11 cellular contexts compared by ENCODE assay signal in genomic region chr1:203669739-203670138, GRCh38. TPM values are rescaled to one million over a fixed set of nuclear protein-coding genes. Genes with fewer than 3 reads are reported as not detected.
DNase-seq lines count a peak whose midpoint lies in the region; ATAC-seq, FAIRE-seq and TF ChIP-seq lines count a peak whose summit lies in the region.
"Had no signal": no experiment of that assay in that cellular context is flagged by ENCODE, and none has a peak within 500 bp of the region (broad histone marks: within the 10 kb centered on the region; RNA-seq: fewer than 3 reads in every experiment).

No MANE protein-coding gene starts in this region.

- no peak overlapping the region for H3K4me3 Mint-ChIP-seq in CD4-positive, alpha-beta T cell
- peak overlapping the region; percentile 20 for H3K4me3 Mint-ChIP-seq in endothelial cell (ENCODE audit: unreplicated experiment)
- no peak overlapping the region for H3K4me3 Mint-ChIP-seq in neural progenitor cell
- no peak overlapping the region for H3K4me3 Mint-ChIP-seq in progenitor cell of endocrine pancreas (ENCODE audit: low read depth)
- H3K4me3 Mint-ChIP-seq: activated CD8-positive, alpha-beta T cell treated with anti-CD3 and anti-CD28 coated beads, Interleukin-2, amount 10 ng/mL, durations not matched to agents 7 days and 5 days had no signal

- H3K4me1 Mint-ChIP-seq in CD4-positive, alpha-beta T cell (ENCODE audit: low read depth) = peaks cover 84% of the 10 kb centered on the region
- H3K4me1 Mint-ChIP-seq in endothelial cell (ENCODE audit: unreplicated experiment) (peaks cover 72% of the 10 kb centered on the region), neural progenitor cell (peaks cover 69% of the 10 kb centered on the region), progenitor cell of endocrine pancreas (ENCODE audit: low read depth) (peaks cover 49% of the 10 kb centered on the region)

- intact Hi-C loops in CD4-positive, alpha-beta T cell (cut with DNase I, micrococcal nuclease) = loop anchor here (5.0 to 10.0 kb wide), 3 partner anchors 42 to 345 kb away; partner anchors contain the start of genes ATP2B4 (in 1 of the 2) and LAX1 (in 1 of the 2)

- no peak for ATAC-seq in CD4-positive, alpha-beta T cell (ENCODE audit: poor library complexity)
- ATAC-seq in GM19324 (IDR thresholded peaks at IDR 0.05; ENCODE audit: low FRiP score, unreplicated experiment) = no peak
- ATAC-seq: activated CD8-positive, alpha-beta T cell treated with anti-CD3 and anti-CD28 coated beads, Interleukin-2, amount 10 ng/mL, durations not matched to agents 7 days and 5 days had no signal

- POLR2A ChIA-PET in CD4-positive, alpha-beta T cell (lab: Charles Lee) = interaction anchor here (0.7 kb wide), 1 partner anchor 13 kb away, joined by 6 read pairs; no protein-coding TSS in a partner anchor

- H3K4me1 ChIP-seq in neural progenitor cell (peaks cover 28% of the 10 kb centered on the region), small intestine (ENCODE audit: control insufficient read depth in 2 of 2, insufficient read depth in 1 of 2, low read depth in 1 of 2, low read length in 1 of 2) (peaks cover 2 to 25% of the 10 kb centered on the region in 2 donors)

- H3K27ac Mint-ChIP-seq in CD4-positive, alpha-beta T cell = peak overlapping the region; percentile 31
- H3K27ac Mint-ChIP-seq in endothelial cell (ENCODE audit: unreplicated experiment) = peak overlapping the region; percentile 76
- H3K27ac Mint-ChIP-seq in neural progenitor cell = peak overlapping the region; percentile 85
- H3K27ac Mint-ChIP-seq in progenitor cell of endocrine pancreas = no peak overlapping the region
- H3K27ac Mint-ChIP-seq: activated CD8-positive, alpha-beta T cell treated with anti-CD3 and anti-CD28 coated beads, Interleukin-2, amount 10 ng/mL, durations not matched to agents 7 days and 5 days had no signal

- H3K36me3 ChIP-seq in neural progenitor cell (no peaks in the 10 kb centered on the region), small intestine (ENCODE audit: control insufficient read depth in 2 of 2, insufficient read depth in 2 of 2, low read length in 2 of 2) (no peaks in the 10 kb centered on the region)

- no peak overlapping the region for H3K4me2 ChIP-seq in neural progenitor cell

- no peak overlapping the region for H3K9ac ChIP-seq in neural progenitor cell

- no peaks in the 10 kb centered on the region for H3K27me3 ChIP-seq in CD4-positive, alpha-beta T cell (ENCODE audit: control insufficient read depth, insufficient read depth, low read length)
- H3K27me3 ChIP-seq in neural progenitor cell (no peaks in the 10 kb centered on the region), small intestine (ENCODE audit: control insufficient read depth in 2 of 2, insufficient read depth in 2 of 2, low read length in 2 of 2) (no peaks in the 10 kb centered on the region)

- no peak for DNase-seq in CD4-positive, alpha-beta T cell
- DNase-seq in NCI-H69 (lab: John Stamatoyannopoulos, UW) (peak; percentile 28), endothelial cell (ENCODE audit: low spot score) (no peak), neural progenitor cell (ENCODE audit: low spot score) (no peak), small intestine (no peak), progenitor cell of endocrine pancreas (ENCODE audit: low spot score, unreplicated experiment) (no peak), germinal center (ENCODE audit: low spot score) (no peak)
- DNase-seq: activated CD8-positive, alpha-beta T cell treated with anti-CD3 and anti-CD28 coated beads, Interleukin-2, amount 10 ng/mL, durations not matched to agents 7 days and 5 days; cerebellar nuclear complex had no signal

- CTCF ChIA-PET in CD4-positive, alpha-beta T cell (lab: Charles Lee) = interaction anchor here (1.8 to 5.7 kb wide), 2 partner anchors 9 to 43 kb away, joined by 7 to 69 read pairs; partner anchors contain the start of gene ATP2B4

- no peak overlapping the region for H2AFZ ChIP-seq in neural progenitor cell (replicated peaks)

- H3K27me3 Mint-ChIP-seq in CD4-positive, alpha-beta T cell = no peaks in the 10 kb centered on the region
- H3K27me3 Mint-ChIP-seq in endothelial cell (ENCODE audit: unreplicated experiment) (peaks cover 3% of the 10 kb centered on the region), neural progenitor cell (ENCODE audit: insufficient read depth, low read depth) (peaks cover 3% of the 10 kb centered on the region), progenitor cell of endocrine pancreas (no peaks in the 10 kb centered on the region)

- no peak for TF ChIP-seq CTCF in CD4-positive, alpha-beta T cell (IDR thresholded peaks at IDR 0.05)
- TF ChIP-seq CTCF in endothelial cell (IDR thresholded peaks at IDR 0.05; ENCODE audit: unreplicated experiment) (no peak), neural progenitor cell (IDR thresholded peaks at IDR 0.05) (no peak), progenitor cell of endocrine pancreas (IDR thresholded peaks at IDR 0.05; ENCODE audit: unreplicated experiment) (no peak)

- H3K36me3 Mint-ChIP-seq in CD4-positive, alpha-beta T cell (ENCODE audit: low read depth) = peaks cover 15% of the 10 kb centered on the region
- H3K36me3 Mint-ChIP-seq in endothelial cell (ENCODE audit: low read depth, unreplicated experiment) (peaks cover 15% of the 10 kb centered on the region), neural progenitor cell (peaks cover 10% of the 10 kb centered on the region), progenitor cell of endocrine pancreas (ENCODE audit: insufficient read depth) (peaks cover 1% of the 10 kb centered on the region)

- 90 to 96% (median 94%) methylated on average over 1 of the region's 1 CpG for WGBS in small intestine, 3 donors

- H3K27ac ChIP-seq in CD4-positive, alpha-beta T cell (ENCODE audit: low read depth, low read length) = no peak overlapping the region
- H3K27ac ChIP-seq in neural progenitor cell (no peak overlapping the region), small intestine (ENCODE audit: low read depth in 1 of 2, low read length in 1 of 2) (no peak overlapping the region)

- FAIRE-seq in small intestine (lab: Jason Lieb, UNC) = no peak

- no peaks in the 10 kb centered on the region for H3K9me3 ChIP-seq in CD4-positive, alpha-beta T cell (ENCODE audit: control insufficient read depth, low read length)
- H3K9me3 ChIP-seq in neural progenitor cell (ENCODE audit: low read depth) (no peaks in the 10 kb centered on the region), small intestine (ENCODE audit: control insufficient read depth, low read depth) (no peaks in the 10 kb centered on the region)

- no peaks in the 10 kb centered on the region for H3K9me3 Mint-ChIP-seq in CD4-positive, alpha-beta T cell
- no peaks in the 10 kb centered on the region for H3K9me3 Mint-ChIP-seq in endothelial cell (ENCODE audit: unreplicated experiment)
- H3K9me3 Mint-ChIP-seq in neural progenitor cell = no peaks in the 10 kb centered on the region
- H3K9me3 Mint-ChIP-seq in progenitor cell of endocrine pancreas (ENCODE audit: low read depth) = no peaks in the 10 kb centered on the region

- H3K79me2 ChIP-seq in neural progenitor cell (ENCODE audit: low read depth) = peaks cover 5% of the 10 kb centered on the region

- H3F3A ChIP-seq in neural progenitor cell (ENCODE audit: low read depth) = no peaks in the 10 kb centered on the region

- peaks cover 12% of the 10 kb centered on the region for H4K20me1 ChIP-seq in neural progenitor cell (ENCODE audit: low read depth)

- H3K4me3 ChIP-seq in neural progenitor cell = no peak overlapping the region
- H3K4me3 ChIP-seq in small intestine (ENCODE audit: low read depth in 1 of 2, low read length in 2 of 2) = no peak overlapping the region
- H3K4me3 ChIP-seq: lung had no signal

RNA-seq across cellular contexts. Expression of gene ATP2B4, which starts 43.1 kb away (rescaled TPM):
- 10 to 100 TPM; 23.6 to 23.7 TPM for total RNA-seq in CD4-positive, alpha-beta T cell
- total RNA-seq in endothelial cell (ENCODE audit: unreplicated experiment) (137 TPM), neural progenitor cell (ENCODE audit: low replicate concordance) (39.6 and 39.8 TPM in 2 replicates), progenitor cell of endocrine pancreas (39.2 and 40.8 TPM in 2 replicates)
- 10 to 100 TPM in 1 of 3 donors, 1 to 10 TPM in 2; 3.5 to 21.8 (median 5.1) TPM for polyA plus RNA-seq in small intestine
